In the genomic region with DNA sequence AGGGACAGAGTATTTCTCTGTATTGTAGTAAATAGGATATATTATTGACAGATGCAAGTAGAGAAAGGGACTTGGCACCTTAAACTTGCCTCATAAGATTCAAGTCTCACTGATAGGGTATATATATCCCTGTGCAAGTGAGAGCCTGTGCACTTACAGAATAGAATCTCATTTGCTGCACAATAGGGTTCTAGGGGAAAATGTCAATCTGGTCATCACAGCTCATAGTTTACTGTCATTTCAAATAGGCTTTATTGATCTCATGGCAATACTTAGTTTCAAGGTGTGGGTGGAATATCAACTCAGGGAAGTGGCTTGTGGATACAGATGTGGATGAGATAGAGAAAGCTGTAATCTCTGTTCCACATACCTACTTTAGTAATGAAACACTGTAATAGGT, we compare ENCODE assay signal across 23 cellular contexts. TPM values are rescaled to one million over a fixed set of nuclear protein-coding genes. Genes with fewer than 3 reads are reported as not detected.
DNase-seq lines count a peak whose midpoint lies in the region; ATAC-seq lines count a peak whose summit lies in the region.
"Had no signal": no experiment of that assay in that cellular context is flagged by ENCODE, and none has a peak within 500 bp of the region (broad histone marks: within the 10 kb centered on the region; RNA-seq: fewer than 3 reads in every experiment).

No MANE protein-coding gene starts in this region.

- peaks cover 40% of the 10 kb centered on the region for H3K4me1 Mint-ChIP-seq in activated naive CD4-positive, alpha-beta T cell treated with anti-CD3 and anti-CD28 coated beads, Interleukin-2, amount 50 U/mL, for 24 hours
- peaks cover 28% of the 10 kb centered on the region for H3K4me1 Mint-ChIP-seq in activated naive CD4-positive, alpha-beta T cell treated with anti-CD3 and anti-CD28 coated beads, Interleukin-2, amount 10 ng/mL, durations not matched to agents 7 days and 5 days
- H3K4me1 Mint-ChIP-seq in stimulated activated naive CD8-positive, alpha-beta T cell treated with anti-CD3 and anti-CD28 coated beads, Interleukin-15, amount 100 ng/mL, for 72 hours, result peaks cover 39% of the 10 kb centered on the region
- H3K4me1 Mint-ChIP-seq in central memory CD8-positive, alpha-beta T cell, result peaks cover 18% of the 10 kb centered on the region
- H3K4me1 Mint-ChIP-seq in naive thymus-derived CD8-positive, alpha-beta T cell, result peaks cover 17 to 53% (median 36%) of the 10 kb centered on the region in 4 donors
- H3K4me1 Mint-ChIP-seq in CD4-positive, alpha-beta memory T cell, result peaks cover 4 to 16% (median 8%) of the 10 kb centered on the region in 4 donors
- H3K4me1 Mint-ChIP-seq: CD14-positive monocyte had no signal

- no peak overlapping the region for H3K4me3 Mint-ChIP-seq in activated naive CD4-positive, alpha-beta T cell treated with anti-CD3 and anti-CD28 coated beads, Interleukin-2, amount 50 U/mL, for 24 hours
- H3K4me3 Mint-ChIP-seq in activated naive CD4-positive, alpha-beta T cell treated with anti-CD3 and anti-CD28 coated beads, Interleukin-2, amount 10 ng/mL, durations not matched to agents 7 days and 5 days, result no peak overlapping the region
- H3K4me3 Mint-ChIP-seq in stimulated activated naive CD8-positive, alpha-beta T cell treated with anti-CD3 and anti-CD28 coated beads, Interleukin-15, amount 100 ng/mL, for 72 hours, result no peak overlapping the region
- no peak overlapping the region for H3K4me3 Mint-ChIP-seq in central memory CD8-positive, alpha-beta T cell
- no peak overlapping the region for H3K4me3 Mint-ChIP-seq in naive thymus-derived CD8-positive, alpha-beta T cell
- H3K4me3 Mint-ChIP-seq in CD4-positive, alpha-beta memory T cell, result no peak overlapping the region
- H3K4me3 Mint-ChIP-seq: CD14-positive monocyte, GM23338, H9, HFFc6 had no signal

- H3K4me1 ChIP-seq in CD4-positive, alpha-beta memory T cell (ENCODE audit: insufficient read depth, low read length), result peaks cover 12% of the 10 kb centered on the region
- H3K4me1 ChIP-seq in HAP-1, result peaks cover 19% of the 10 kb centered on the region
- H3K4me1 ChIP-seq: A549, BE2C had no signal

- H3K4me3 ChIP-seq in CD4-positive, alpha-beta memory T cell (ENCODE audit: low read length in 2 of 2), result no peak overlapping the region
- H3K4me3 ChIP-seq in HAP-1, result no peak overlapping the region
- H3K4me3 ChIP-seq: A549; BLaER1 treated with 17β-estradiol and CSF1 and Interleukin-3, amounts not matched to agents 10 nM and 100 nM; GM23338 had no signal

- ATAC-seq in stimulated activated naive CD8-positive, alpha-beta T cell treated with anti-CD3 and anti-CD28 coated beads, Interleukin-15, Interleukin-2, amounts not matched to agents 100 U/mL and 50 U/mL, for 24 hours, result peak; percentile 76
- no peak for ATAC-seq in stimulated activated naive CD8-positive, alpha-beta T cell treated with anti-CD3 and anti-CD28 coated beads, Interleukin-15, amount 100 ng/mL, for 72 hours
- ATAC-seq in central memory CD8-positive, alpha-beta T cell (replicated peaks; ENCODE audit: extremely low read depth, poor library complexity, severe bottlenecking), result no peak
- no peak for ATAC-seq in naive thymus-derived CD8-positive, alpha-beta T cell
- ATAC-seq: A549, GM23338 had no signal

- POLR2A ChIA-PET in naive thymus-derived CD8-positive, alpha-beta T cell (lab: Charles Lee), result interaction anchor here (0.8 to 1.1 kb wide), 4 partner anchors 10 to 141 kb away, joined by 3 read pairs; partner anchors contain the start of gene TGFBR1
- POLR2A ChIA-PET in CD4-positive, alpha-beta memory T cell (lab: Charles Lee; ENCODE audit: partially characterized antibody), result no interaction called here

- CTCF ChIA-PET in activated naive CD4-positive, alpha-beta T cell treated with anti-CD3 and anti-CD28 coated beads, Interleukin-2, amount 10 ng/mL, durations not matched to agents 7 days and 5 days (lab: Charles Lee), result interaction anchor here (0.6 to 20.1 kb wide), 3 partner anchors 8 to 147 kb away, joined by 3 to 298 read pairs (median 4); no protein-coding TSS in a partner anchor
- CTCF ChIA-PET in CD4-positive, alpha-beta memory T cell (lab: Charles Lee; ENCODE audit: partially characterized antibody), result interaction anchor here (0.9 to 17.5 kb wide), 2 partner anchors 147 to 299 kb away, joined by 3 to 480 read pairs; no protein-coding TSS in a partner anchor

- intact Hi-C loops in CD4-positive, alpha-beta memory T cell (cut with micrococcal nuclease), result no loop called here

- H3K27me3 ChIP-seq in CD4-positive, alpha-beta memory T cell (ENCODE audit: insufficient read depth, low read length), result no peaks in the 10 kb centered on the region
- H3K27me3 ChIP-seq in HAP-1 (ENCODE audit: low read depth), result no peaks in the 10 kb centered on the region
- H3K27me3 ChIP-seq: BE2C; BLaER1 treated with 17β-estradiol and CSF1 and Interleukin-3, amounts not matched to agents 10 nM and 100 nM had no signal

- H3K36me3 Mint-ChIP-seq in activated naive CD4-positive, alpha-beta T cell treated with anti-CD3 and anti-CD28 coated beads, Interleukin-2, amount 50 U/mL, for 24 hours, result peaks cover 22% of the 10 kb centered on the region
- H3K36me3 Mint-ChIP-seq in activated naive CD4-positive, alpha-beta T cell treated with anti-CD3 and anti-CD28 coated beads, Interleukin-2, amount 10 ng/mL, durations not matched to agents 7 days and 5 days, result peaks cover 76% of the 10 kb centered on the region
- peaks cover 77% of the 10 kb centered on the region for H3K36me3 Mint-ChIP-seq in central memory CD8-positive, alpha-beta T cell (ENCODE audit: insufficient read depth)
- peaks cover 14 to 77% (median 46%) of the 10 kb centered on the region in 3 donors for H3K36me3 Mint-ChIP-seq in naive thymus-derived CD8-positive, alpha-beta T cell
- peaks cover 73 to 80% of the 10 kb centered on the region in 2 donors for H3K36me3 Mint-ChIP-seq in CD4-positive, alpha-beta memory T cell

- no peak for DNase-seq in activated naive CD4-positive, alpha-beta T cell treated with anti-CD3 and anti-CD28 coated beads, Interleukin-2, amount 10 ng/mL, durations not matched to agents 7 days and 5 days
- DNase-seq in stimulated activated naive CD8-positive, alpha-beta T cell treated with anti-CD3 and anti-CD28 coated beads, Interleukin-15, Interleukin-2, amounts not matched to agents 100 U/mL and 50 U/mL, for 24 hours, result no peak
- DNase-seq in stimulated activated naive CD8-positive, alpha-beta T cell treated with anti-CD3 and anti-CD28 coated beads, Interleukin-15, amount 100 ng/mL, for 72 hours, result no peak
- no peak for DNase-seq in central memory CD8-positive, alpha-beta T cell (ENCODE audit: low spot score in 2 of 2)
- DNase-seq in naive thymus-derived CD8-positive, alpha-beta T cell, result no peak
- DNase-seq in CD4-positive, alpha-beta memory T cell, result no peak
- no peak for DNase-seq in HAP-1 (ENCODE audit: low spot score in 2 of 2)
- DNase-seq: 8988T, ACHN, AML-193, BE2C, Calu3, COR-L47, DMS53, DMS79 treated with DMSO at 0.1 percent for 48 hours, GF-D8, H9, HFFc6 had no signal

- no peaks in the 10 kb centered on the region for H3K9me3 Mint-ChIP-seq in activated naive CD4-positive, alpha-beta T cell treated with anti-CD3 and anti-CD28 coated beads, Interleukin-2, amount 50 U/mL, for 24 hours
- H3K9me3 Mint-ChIP-seq in activated naive CD4-positive, alpha-beta T cell treated with anti-CD3 and anti-CD28 coated beads, Interleukin-2, amount 10 ng/mL, durations not matched to agents 7 days and 5 days, result no peaks in the 10 kb centered on the region
- no peaks in the 10 kb centered on the region for H3K9me3 Mint-ChIP-seq in stimulated activated naive CD8-positive, alpha-beta T cell treated with anti-CD3 and anti-CD28 coated beads, Interleukin-15, amount 100 ng/mL, for 72 hours
- no peaks in the 10 kb centered on the region for H3K9me3 Mint-ChIP-seq in central memory CD8-positive, alpha-beta T cell
- H3K9me3 Mint-ChIP-seq in naive thymus-derived CD8-positive, alpha-beta T cell, result no peaks in the 10 kb centered on the region
- no peaks in the 10 kb centered on the region for H3K9me3 Mint-ChIP-seq in CD4-positive, alpha-beta memory T cell
- H3K9me3 Mint-ChIP-seq: CD14-positive monocyte, GM23338, H9, HFFc6 had no signal

- no peaks in the 10 kb centered on the region for H3K9me3 ChIP-seq in CD4-positive, alpha-beta memory T cell (ENCODE audit: control insufficient read depth in 1 of 2, low read length in 2 of 2)
- no peaks in the 10 kb centered on the region for H3K9me3 ChIP-seq in HAP-1
- H3K9me3 ChIP-seq: A549; BE2C; BLaER1 treated with 17β-estradiol and CSF1 and Interleukin-3, amounts not matched to agents 10 nM and 100 nM had no signal

- H3K27ac Mint-ChIP-seq in activated naive CD4-positive, alpha-beta T cell treated with anti-CD3 and anti-CD28 coated beads, Interleukin-2, amount 50 U/mL, for 24 hours, result peak overlapping the region; percentile 2
- H3K27ac Mint-ChIP-seq in activated naive CD4-positive, alpha-beta T cell treated with anti-CD3 and anti-CD28 coated beads, Interleukin-2, amount 10 ng/mL, durations not matched to agents 7 days and 5 days, result no peak overlapping the region
- no peak overlapping the region for H3K27ac Mint-ChIP-seq in stimulated activated naive CD8-positive, alpha-beta T cell treated with anti-CD3 and anti-CD28 coated beads, Interleukin-15, amount 100 ng/mL, for 72 hours
- peak overlapping the region; percentile 53 for H3K27ac Mint-ChIP-seq in central memory CD8-positive, alpha-beta T cell (ENCODE audit: low read depth)
- H3K27ac Mint-ChIP-seq in naive thymus-derived CD8-positive, alpha-beta T cell, result peak overlapping the region in 6 of 10 donors; percentile 1 to 75 (median 55)
- peak overlapping the region in 1 of 7 donors; percentile 0 for H3K27ac Mint-ChIP-seq in CD4-positive, alpha-beta memory T cell
- H3K27ac Mint-ChIP-seq: CD14-positive monocyte, GM23338, H9, HFFc6 had no signal

- no peak overlapping the region for H3K27ac ChIP-seq in CD4-positive, alpha-beta memory T cell (ENCODE audit: low read depth, low read length)
- H3K27ac ChIP-seq: A549; BLaER1 treated with 17β-estradiol and CSF1 and Interleukin-3, amounts not matched to agents 10 nM and 100 nM had no signal

- in situ Hi-C loops in HAP-1 (cut with MboI; ENCODE audit: low sequenced_read_pairs), result no loop called here

- H3K27me3 Mint-ChIP-seq in activated naive CD4-positive, alpha-beta T cell treated with anti-CD3 and anti-CD28 coated beads, Interleukin-2, amount 50 U/mL, for 24 hours, result no peaks in the 10 kb centered on the region
- H3K27me3 Mint-ChIP-seq in activated naive CD4-positive, alpha-beta T cell treated with anti-CD3 and anti-CD28 coated beads, Interleukin-2, amount 10 ng/mL, durations not matched to agents 7 days and 5 days, result no peaks in the 10 kb centered on the region
- H3K27me3 Mint-ChIP-seq in stimulated activated naive CD8-positive, alpha-beta T cell treated with anti-CD3 and anti-CD28 coated beads, Interleukin-15, amount 100 ng/mL, for 72 hours, result no peaks in the 10 kb centered on the region
- H3K27me3 Mint-ChIP-seq in central memory CD8-positive, alpha-beta T cell, result no peaks in the 10 kb centered on the region
- no peaks in the 10 kb centered on the region for H3K27me3 Mint-ChIP-seq in naive thymus-derived CD8-positive, alpha-beta T cell
- no peaks in the 10 kb centered on the region for H3K27me3 Mint-ChIP-seq in CD4-positive, alpha-beta memory T cell

- H3K36me3 ChIP-seq in CD4-positive, alpha-beta memory T cell (ENCODE audit: insufficient read depth, low read length), result peaks cover 65% of the 10 kb centered on the region
- peaks cover 30% of the 10 kb centered on the region for H3K36me3 ChIP-seq in HAP-1 (replicated peaks)

RNA-seq across cellular contexts. Expression of gene TGFBR1, which starts 42.3 kb away (rescaled TPM):
- 10 to 100 TPM; 43.6 to 45.3 TPM for total RNA-seq in naive thymus-derived CD8-positive, alpha-beta T cell
- polyA plus RNA-seq in naive thymus-derived CD8-positive, alpha-beta T cell, result 10 to 100 TPM; 19.2 to 23.6 (median 22.3) TPM
- total RNA-seq in CD4-positive, alpha-beta memory T cell, result 10 to 100 TPM; 26.4 to 27.4 TPM
- 10 to 100 TPM; 19.1 to 21.4 TPM for polyA plus RNA-seq in CD4-positive, alpha-beta memory T cell

Comparison
In these comparisons a context has a peak if more than half of its experiments do, and no peak if none do; other contexts are left out.
1. H3K27ac Mint-ChIP-seq: peak in activated naive CD4-positive, alpha-beta T cell treated with anti-CD3 and anti-CD28 coated beads, Interleukin-2, amount 50 U/mL, for 24 hours (single experiment), central memory CD8-positive, alpha-beta T cell (single experiment) and naive thymus-derived CD8-positive, alpha-beta T cell (6 of 10); none in activated naive CD4-positive, alpha-beta T cell treated with anti-CD3 and anti-CD28 coated beads, Interleukin-2, amount 10 ng/mL, durations not matched to agents 7 days and 5 days (single experiment) and stimulated activated naive CD8-positive, alpha-beta T cell treated with anti-CD3 and anti-CD28 coated beads, Interleukin-15, amount 100 ng/mL, for 72 hours (0 of 2).